8 cellular contexts compared by ENCODE assay signal in genomic region chr2:152176113-152176714, GRCh38. TPM values are rescaled to one million over a fixed set of nuclear protein-coding genes. Genes with fewer than 3 reads are reported as not detected.
A peak's percentile ranks its signal among the peaks of the same experiment; 100 is the strongest.
DNase-seq lines count a peak whose midpoint lies in the region; ATAC-seq and TF ChIP-seq lines count a peak whose summit lies in the region.

No MANE protein-coding gene starts in this region.

- no TSS peak for BruUV-seq in PC-9 (replicated peaks; lab: Mats Ljungman, UMichigan)

- H3K9me3 ChIP-seq in PC-9 (ENCODE audit: insufficient read depth, low read depth): no peaks in the 10 kb centered on the region; the same call in 1 of the 2 replicates

- TF ChIP-seq CTCF in PC-9 (conservative IDR thresholded peaks at IDR 0.05) (no peak; the same call in 1 of the 2 replicates), endothelial cell (IDR thresholded peaks at IDR 0.05; ENCODE audit: unreplicated experiment) (peak; percentile 44), nephron (IDR thresholded peaks at IDR 0.05; ENCODE audit: unreplicated experiment in 3 of 3) (peak in 2 of 3 experiments; percentile 5 to 36)

- peak overlapping the region; percentile 99 for H3K27ac Mint-ChIP-seq in endothelial cell (ENCODE audit: unreplicated experiment)
- H3K27ac Mint-ChIP-seq in nephron: peak overlapping the region; percentile 100

- no peaks in the 10 kb centered on the region for H3K36me3 ChIP-seq in PC-9 (ENCODE audit: low read depth)

- H3K36me3 Mint-ChIP-seq in endothelial cell (ENCODE audit: low read depth, unreplicated experiment) (peaks cover 15% of the 10 kb centered on the region), nephron (ENCODE audit: low read depth) (peaks cover 3% of the 10 kb centered on the region)

- peaks cover 6% of the 10 kb centered on the region for H3K27me3 Mint-ChIP-seq in endothelial cell (ENCODE audit: unreplicated experiment)
- no peaks in the 10 kb centered on the region for H3K27me3 Mint-ChIP-seq in nephron (ENCODE audit: low read depth)

- peak overlapping the region; percentile 95 for H2AFZ ChIP-seq in PC-9

- H3K9me2 ChIP-seq in PC-9 (ENCODE audit: insufficient read depth): no peaks in the 10 kb centered on the region

- peaks cover 35% of the 10 kb centered on the region for H3K79me2 ChIP-seq in PC-9 (ENCODE audit: low read depth)

- ATAC-seq in HG02759 (IDR thresholded peaks at IDR 0.05; ENCODE audit: unreplicated experiment): peak; percentile 14

- no peaks in the 10 kb centered on the region for H4K20me1 ChIP-seq in PC-9 (ENCODE audit: insufficient read depth)

- H3K27ac ChIP-seq in PC-9: peak overlapping the region; percentile 84

- POLR2A ChIA-PET in PC-9 (lab: Charles Lee; ENCODE audit: unreplicated experiment): interaction anchor here (0.6 kb wide), 1 partner anchor 460 kb away, joined by 4 read pairs; no protein-coding TSS in a partner anchor

- H3F3A ChIP-seq in PC-9 (ENCODE audit: insufficient read depth, low read depth): no peaks in the 10 kb centered on the region

- peaks cover 4% of the 10 kb centered on the region for H3K9me3 Mint-ChIP-seq in endothelial cell (ENCODE audit: unreplicated experiment)
- H3K9me3 Mint-ChIP-seq in nephron: peaks cover 2% of the 10 kb centered on the region

- intact Hi-C loops in PC-9 (cut with micrococcal nuclease; ENCODE audit: unreplicated experiment): loop anchor here (1.0 to 2.0 kb wide), 2 partner anchors 459 to 567 kb away; no protein-coding TSS in a partner anchor

- CTCF ChIA-PET in PC-9 (lab: Charles Lee): interaction anchor here (0.5 to 1.1 kb wide), 3 partner anchors 18 to 541 kb away, joined by 3 to 5 read pairs (median 3); partner anchors contain the start of gene PRPF40A

- peak overlapping the region; percentile 88 for H3K4me2 ChIP-seq in PC-9

- DNase-seq in NOMO-1 treated with DMSO at 0.1 percent for 48 hours (lab: John Stamatoyannopoulos, UW; ENCODE audit: unreplicated experiment): peak; percentile 31
- no peak for DNase-seq in NOMO-1 (lab: John Stamatoyannopoulos, UW; ENCODE audit: unreplicated experiment in 2 of 2)
- peak in 1 of 2 experiments; percentile 42 for DNase-seq in PC-9
- no peak for DNase-seq in endothelial cell (ENCODE audit: low spot score)
- DNase-seq in mesenteric fat pad (ENCODE audit: low spot score): no peak
- no peak for DNase-seq in HuH-7.5 (ENCODE audit: low spot score)

- H3K27me3 ChIP-seq in PC-9 (ENCODE audit: insufficient read depth, low read depth): no peaks in the 10 kb centered on the region

- peak overlapping the region; percentile 96 for H3K4me3 Mint-ChIP-seq in endothelial cell (ENCODE audit: unreplicated experiment)
- H3K4me3 Mint-ChIP-seq in nephron: peak overlapping the region; percentile 98 to 100 (median 99)

- peaks cover 22% of the 10 kb centered on the region for H3K4me1 ChIP-seq in PC-9 (replicated peaks; ENCODE audit: insufficient read depth)

- H3K4me1 Mint-ChIP-seq in endothelial cell (ENCODE audit: unreplicated experiment) (peaks cover 12% of the 10 kb centered on the region), nephron (peaks cover 19% of the 10 kb centered on the region)

- peak overlapping the region; percentile 83 for H3K4me3 ChIP-seq in PC-9

RNA-seq across cellular contexts. Expression of gene STAM2, which starts 0.7 kb away (rescaled TPM):
- 14.6 and 16.0 TPM in 2 replicates for total RNA-seq in PC-9 (2021)
- 22.9 TPM for total RNA-seq in endothelial cell (ENCODE audit: unreplicated experiment)
- 31.4 TPM for total RNA-seq in mesenteric fat pad
